In the genomic region with DNA sequence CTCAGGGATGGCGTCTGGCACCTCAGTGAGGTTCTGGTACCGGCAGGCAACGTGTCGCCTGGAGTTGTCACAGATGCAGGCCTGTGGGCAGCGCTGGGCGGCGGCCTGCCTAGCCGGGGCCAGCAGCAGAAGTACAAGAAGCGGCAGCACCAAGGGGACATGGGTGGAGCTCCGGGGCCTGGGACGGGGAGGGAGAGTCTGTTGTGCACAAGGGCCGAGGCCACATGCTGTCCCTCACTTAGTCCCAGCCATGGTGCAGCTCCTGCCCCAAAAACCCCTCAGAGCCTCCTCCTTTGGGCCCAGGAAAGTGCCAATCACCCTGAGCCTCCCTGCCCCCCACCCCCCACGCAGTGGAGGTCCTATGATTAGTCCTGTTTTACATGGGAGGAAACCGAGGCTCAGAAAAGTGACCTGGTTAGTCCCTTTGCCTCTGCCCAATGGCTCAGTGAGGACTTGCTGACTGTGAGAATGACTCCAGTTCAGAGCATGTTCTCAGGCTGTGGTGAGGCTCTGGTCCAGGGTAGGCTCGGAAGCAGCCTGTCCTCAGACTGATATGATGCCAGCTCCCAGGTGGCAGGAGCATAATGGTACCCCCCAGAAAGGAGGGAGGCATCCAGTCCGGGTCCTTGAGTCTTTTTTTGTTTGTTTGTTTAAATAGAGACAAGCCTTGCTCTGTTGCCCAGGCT, we compare ENCODE assay signal across 2 cellular contexts.
TF ChIP-seq lines count a peak whose summit lies in the region.

No MANE protein-coding gene starts in this region.

TF ChIP-seq in H1, 55 proteins besides CTCF, POLR2A, EP300 and RAD21:
- TF ChIP-seq SIN3A (conservative IDR thresholded peaks at IDR 0.05 in 1 of 2, IDR thresholded peaks at IDR 0.05 in 1 of 2; ENCODE audit: low read depth in 1 of 2, low read length in 2 of 2) (no peak), RFX5 (IDR thresholded peaks at IDR 0.05; ENCODE audit: borderline replicate concordance, low read depth, low read length) (no peak), BACH1 (IDR thresholded peaks at IDR 0.05; ENCODE audit: low read length) (no peak)

TF ChIP-seq in WTC11, 78 proteins besides CTCF, POLR2A, EP300 and RAD21:
- TF ChIP-seq ZNF423 (CRISPR knock-in tag; IDR thresholded peaks at IDR 0.05) (no peak), SP1 (CRISPR knock-in tag; conservative IDR thresholded peaks at IDR 0.05) (no peak), SOX15 (CRISPR knock-in tag; IDR thresholded peaks at IDR 0.05) (no peak)
- TF ChIP-seq, protein P1, sequence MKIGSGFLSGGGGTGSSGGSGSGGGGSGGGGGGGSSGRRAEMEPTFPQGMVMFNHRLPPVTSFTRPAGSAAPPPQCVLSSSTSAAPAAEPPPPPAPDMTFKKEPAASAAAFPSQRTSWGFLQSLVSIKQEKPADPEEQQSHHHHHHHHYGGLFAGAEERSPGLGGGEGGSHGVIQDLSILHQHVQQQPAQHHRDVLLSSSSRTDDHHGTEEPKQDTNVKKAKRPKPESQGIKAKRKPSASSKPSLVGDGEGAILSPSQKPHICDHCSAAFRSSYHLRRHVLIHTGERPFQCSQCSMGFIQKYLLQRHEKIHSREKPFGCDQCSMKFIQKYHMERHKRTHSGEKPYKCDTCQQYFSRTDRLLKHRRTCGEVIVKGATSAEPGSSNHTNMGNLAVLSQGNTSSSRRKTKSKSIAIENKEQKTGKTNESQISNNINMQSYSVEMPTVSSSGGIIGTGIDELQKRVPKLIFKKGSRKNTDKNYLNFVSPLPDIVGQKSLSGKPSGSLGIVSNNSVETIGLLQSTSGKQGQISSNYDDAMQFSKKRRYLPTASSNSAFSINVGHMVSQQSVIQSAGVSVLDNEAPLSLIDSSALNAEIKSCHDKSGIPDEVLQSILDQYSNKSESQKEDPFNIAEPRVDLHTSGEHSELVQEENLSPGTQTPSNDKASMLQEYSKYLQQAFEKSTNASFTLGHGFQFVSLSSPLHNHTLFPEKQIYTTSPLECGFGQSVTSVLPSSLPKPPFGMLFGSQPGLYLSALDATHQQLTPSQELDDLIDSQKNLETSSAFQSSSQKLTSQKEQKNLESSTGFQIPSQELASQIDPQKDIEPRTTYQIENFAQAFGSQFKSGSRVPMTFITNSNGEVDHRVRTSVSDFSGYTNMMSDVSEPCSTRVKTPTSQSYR (CRISPR knock-in tag; IDR thresholded peaks at IDR 0.05): no peak
- TF ChIP-seq, protein P2, sequence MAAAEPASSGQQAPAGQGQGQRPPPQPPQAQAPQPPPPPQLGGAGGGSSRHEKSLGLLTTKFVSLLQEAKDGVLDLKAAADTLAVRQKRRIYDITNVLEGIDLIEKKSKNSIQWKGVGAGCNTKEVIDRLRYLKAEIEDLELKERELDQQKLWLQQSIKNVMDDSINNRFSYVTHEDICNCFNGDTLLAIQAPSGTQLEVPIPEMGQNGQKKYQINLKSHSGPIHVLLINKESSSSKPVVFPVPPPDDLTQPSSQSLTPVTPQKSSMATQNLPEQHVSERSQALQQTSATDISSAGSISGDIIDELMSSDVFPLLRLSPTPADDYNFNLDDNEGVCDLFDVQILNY (CRISPR knock-in tag; IDR thresholded peaks at IDR 0.05): no peak
- TF ChIP-seq, protein P3, sequence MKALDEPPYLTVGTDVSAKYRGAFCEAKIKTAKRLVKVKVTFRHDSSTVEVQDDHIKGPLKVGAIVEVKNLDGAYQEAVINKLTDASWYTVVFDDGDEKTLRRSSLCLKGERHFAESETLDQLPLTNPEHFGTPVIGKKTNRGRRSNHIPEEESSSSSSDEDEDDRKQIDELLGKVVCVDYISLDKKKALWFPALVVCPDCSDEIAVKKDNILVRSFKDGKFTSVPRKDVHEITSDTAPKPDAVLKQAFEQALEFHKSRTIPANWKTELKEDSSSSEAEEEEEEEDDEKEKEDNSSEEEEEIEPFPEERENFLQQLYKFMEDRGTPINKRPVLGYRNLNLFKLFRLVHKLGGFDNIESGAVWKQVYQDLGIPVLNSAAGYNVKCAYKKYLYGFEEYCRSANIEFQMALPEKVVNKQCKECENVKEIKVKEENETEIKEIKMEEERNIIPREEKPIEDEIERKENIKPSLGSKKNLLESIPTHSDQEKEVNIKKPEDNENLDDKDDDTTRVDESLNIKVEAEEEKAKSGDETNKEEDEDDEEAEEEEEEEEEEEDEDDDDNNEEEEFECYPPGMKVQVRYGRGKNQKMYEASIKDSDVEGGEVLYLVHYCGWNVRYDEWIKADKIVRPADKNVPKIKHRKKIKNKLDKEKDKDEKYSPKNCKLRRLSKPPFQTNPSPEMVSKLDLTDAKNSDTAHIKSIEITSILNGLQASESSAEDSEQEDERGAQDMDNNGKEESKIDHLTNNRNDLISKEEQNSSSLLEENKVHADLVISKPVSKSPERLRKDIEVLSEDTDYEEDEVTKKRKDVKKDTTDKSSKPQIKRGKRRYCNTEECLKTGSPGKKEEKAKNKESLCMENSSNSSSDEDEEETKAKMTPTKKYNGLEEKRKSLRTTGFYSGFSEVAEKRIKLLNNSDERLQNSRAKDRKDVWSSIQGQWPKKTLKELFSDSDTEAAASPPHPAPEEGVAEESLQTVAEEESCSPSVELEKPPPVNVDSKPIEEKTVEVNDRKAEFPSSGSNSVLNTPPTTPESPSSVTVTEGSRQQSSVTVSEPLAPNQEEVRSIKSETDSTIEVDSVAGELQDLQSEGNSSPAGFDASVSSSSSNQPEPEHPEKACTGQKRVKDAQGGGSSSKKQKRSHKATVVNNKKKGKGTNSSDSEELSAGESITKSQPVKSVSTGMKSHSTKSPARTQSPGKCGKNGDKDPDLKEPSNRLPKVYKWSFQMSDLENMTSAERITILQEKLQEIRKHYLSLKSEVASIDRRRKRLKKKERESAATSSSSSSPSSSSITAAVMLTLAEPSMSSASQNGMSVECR (CRISPR knock-in tag; IDR thresholded peaks at IDR 0.05; ENCODE audit: borderline replicate concordance): no peak
- TF ChIP-seq, protein P4, sequence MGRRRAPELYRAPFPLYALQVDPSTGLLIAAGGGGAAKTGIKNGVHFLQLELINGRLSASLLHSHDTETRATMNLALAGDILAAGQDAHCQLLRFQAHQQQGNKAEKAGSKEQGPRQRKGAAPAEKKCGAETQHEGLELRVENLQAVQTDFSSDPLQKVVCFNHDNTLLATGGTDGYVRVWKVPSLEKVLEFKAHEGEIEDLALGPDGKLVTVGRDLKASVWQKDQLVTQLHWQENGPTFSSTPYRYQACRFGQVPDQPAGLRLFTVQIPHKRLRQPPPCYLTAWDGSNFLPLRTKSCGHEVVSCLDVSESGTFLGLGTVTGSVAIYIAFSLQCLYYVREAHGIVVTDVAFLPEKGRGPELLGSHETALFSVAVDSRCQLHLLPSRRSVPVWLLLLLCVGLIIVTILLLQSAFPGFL (CRISPR knock-in tag; IDR thresholded peaks at IDR 0.05; ENCODE audit: borderline replicate concordance): no peak
- TF ChIP-seq, protein P5, sequence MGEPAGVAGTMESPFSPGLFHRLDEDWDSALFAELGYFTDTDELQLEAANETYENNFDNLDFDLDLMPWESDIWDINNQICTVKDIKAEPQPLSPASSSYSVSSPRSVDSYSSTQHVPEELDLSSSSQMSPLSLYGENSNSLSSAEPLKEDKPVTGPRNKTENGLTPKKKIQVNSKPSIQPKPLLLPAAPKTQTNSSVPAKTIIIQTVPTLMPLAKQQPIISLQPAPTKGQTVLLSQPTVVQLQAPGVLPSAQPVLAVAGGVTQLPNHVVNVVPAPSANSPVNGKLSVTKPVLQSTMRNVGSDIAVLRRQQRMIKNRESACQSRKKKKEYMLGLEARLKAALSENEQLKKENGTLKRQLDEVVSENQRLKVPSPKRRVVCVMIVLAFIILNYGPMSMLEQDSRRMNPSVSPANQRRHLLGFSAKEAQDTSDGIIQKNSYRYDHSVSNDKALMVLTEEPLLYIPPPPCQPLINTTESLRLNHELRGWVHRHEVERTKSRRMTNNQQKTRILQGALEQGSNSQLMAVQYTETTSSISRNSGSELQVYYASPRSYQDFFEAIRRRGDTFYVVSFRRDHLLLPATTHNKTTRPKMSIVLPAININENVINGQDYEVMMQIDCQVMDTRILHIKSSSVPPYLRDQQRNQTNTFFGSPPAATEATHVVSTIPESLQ (CRISPR knock-in tag; IDR thresholded peaks at IDR 0.05): no peak
- TF ChIP-seq, protein P6, sequence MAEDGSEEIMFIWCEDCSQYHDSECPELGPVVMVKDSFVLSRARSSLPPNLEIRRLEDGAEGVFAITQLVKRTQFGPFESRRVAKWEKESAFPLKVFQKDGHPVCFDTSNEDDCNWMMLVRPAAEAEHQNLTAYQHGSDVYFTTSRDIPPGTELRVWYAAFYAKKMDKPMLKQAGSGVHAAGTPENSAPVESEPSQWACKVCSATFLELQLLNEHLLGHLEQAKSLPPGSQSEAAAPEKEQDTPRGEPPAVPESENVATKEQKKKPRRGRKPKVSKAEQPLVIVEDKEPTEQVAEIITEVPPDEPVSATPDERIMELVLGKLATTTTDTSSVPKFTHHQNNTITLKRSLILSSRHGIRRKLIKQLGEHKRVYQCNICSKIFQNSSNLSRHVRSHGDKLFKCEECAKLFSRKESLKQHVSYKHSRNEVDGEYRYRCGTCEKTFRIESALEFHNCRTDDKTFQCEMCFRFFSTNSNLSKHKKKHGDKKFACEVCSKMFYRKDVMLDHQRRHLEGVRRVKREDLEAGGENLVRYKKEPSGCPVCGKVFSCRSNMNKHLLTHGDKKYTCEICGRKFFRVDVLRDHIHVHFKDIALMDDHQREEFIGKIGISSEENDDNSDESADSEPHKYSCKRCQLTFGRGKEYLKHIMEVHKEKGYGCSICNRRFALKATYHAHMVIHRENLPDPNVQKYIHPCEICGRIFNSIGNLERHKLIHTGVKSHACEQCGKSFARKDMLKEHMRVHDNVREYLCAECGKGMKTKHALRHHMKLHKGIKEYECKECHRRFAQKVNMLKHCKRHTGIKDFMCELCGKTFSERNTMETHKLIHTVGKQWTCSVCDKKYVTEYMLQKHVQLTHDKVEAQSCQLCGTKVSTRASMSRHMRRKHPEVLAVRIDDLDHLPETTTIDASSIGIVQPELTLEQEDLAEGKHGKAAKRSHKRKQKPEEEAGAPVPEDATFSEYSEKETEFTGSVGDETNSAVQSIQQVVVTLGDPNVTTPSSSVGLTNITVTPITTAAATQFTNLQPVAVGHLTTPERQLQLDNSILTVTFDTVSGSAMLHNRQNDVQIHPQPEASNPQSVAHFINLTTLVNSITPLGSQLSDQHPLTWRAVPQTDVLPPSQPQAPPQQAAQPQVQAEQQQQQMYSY (CRISPR knock-in tag; IDR thresholded peaks at IDR 0.05): no peak
TF ChIP-seq in WTC11: peak in this region for 0.
